In genomic region chr1:24459551-24460266, GRCh38 we compare ENCODE assay signal across 19 cellular contexts. TPM values are rescaled to one million over a fixed set of nuclear protein-coding genes. Genes with fewer than 3 reads are reported as not detected.
DNase-seq lines count a peak whose midpoint lies in the region; ATAC-seq and TF ChIP-seq lines count a peak whose summit lies in the region.
"Had no signal": no experiment of that assay in that cellular context is flagged by ENCODE, and none has a peak within 500 bp of the region (broad histone marks: within the 10 kb centered on the region; RNA-seq: fewer than 3 reads in every experiment).

No MANE protein-coding gene starts in this region.

- H3K9me3 ChIP-seq in CD4-positive, alpha-beta memory T cell (ENCODE audit: control insufficient read depth in 1 of 2, low read length in 2 of 2): no peaks in the 10 kb centered on the region
- H3K9me3 ChIP-seq in CD8-positive, alpha-beta T cell (ENCODE audit: low read length): no peaks in the 10 kb centered on the region
- H3K9me3 ChIP-seq: left lung, ovary, right lobe of liver had no signal

- peaks cover 28% of the 10 kb centered on the region for H3K4me1 Mint-ChIP-seq in activated naive CD4-positive, alpha-beta T cell treated with anti-CD3 and anti-CD28 coated beads, Interleukin-2, amount 50 U/mL, for 24 hours
- H3K4me1 Mint-ChIP-seq in activated naive CD4-positive, alpha-beta T cell treated with anti-CD3 and anti-CD28 coated beads for 36 hours (ENCODE audit: low read depth): peaks cover 29% of the 10 kb centered on the region
- H3K4me1 Mint-ChIP-seq in stimulated activated effector memory CD8-positive, alpha-beta T cell treated with anti-CD3 and anti-CD28 coated beads, Interleukin-12 subunit alpha, Interleukin-12 subunit beta, amount 100 ng/mL, for 72 hours: peaks cover 10% of the 10 kb centered on the region
- peaks cover 8 to 16% (median 10%) of the 10 kb centered on the region in 4 donors for H3K4me1 Mint-ChIP-seq in CD4-positive, alpha-beta memory T cell
- peaks cover 16% of the 10 kb centered on the region for H3K4me1 Mint-ChIP-seq in CD8-positive, alpha-beta T cell (ENCODE audit: low read depth)
- H3K4me1 Mint-ChIP-seq: natural killer cell had no signal

- TF ChIP-seq CTCF in CD8-positive, alpha-beta T cell (IDR thresholded peaks at IDR 0.05): no peak

- H3K27me3 Mint-ChIP-seq in activated naive CD4-positive, alpha-beta T cell treated with anti-CD3 and anti-CD28 coated beads, Interleukin-2, amount 50 U/mL, for 24 hours: no peaks in the 10 kb centered on the region
- H3K27me3 Mint-ChIP-seq in activated naive CD4-positive, alpha-beta T cell treated with anti-CD3 and anti-CD28 coated beads for 36 hours (ENCODE audit: low read depth): no peaks in the 10 kb centered on the region
- H3K27me3 Mint-ChIP-seq in CD4-positive, alpha-beta memory T cell: no peaks in the 10 kb centered on the region
- no peaks in the 10 kb centered on the region for H3K27me3 Mint-ChIP-seq in CD8-positive, alpha-beta T cell (ENCODE audit: low read depth)

- H3K9me3 Mint-ChIP-seq in activated naive CD4-positive, alpha-beta T cell treated with anti-CD3 and anti-CD28 coated beads, Interleukin-2, amount 50 U/mL, for 24 hours: no peaks in the 10 kb centered on the region
- H3K9me3 Mint-ChIP-seq in activated naive CD4-positive, alpha-beta T cell treated with anti-CD3 and anti-CD28 coated beads for 36 hours: peaks cover 12% of the 10 kb centered on the region
- H3K9me3 Mint-ChIP-seq in stimulated activated effector memory CD8-positive, alpha-beta T cell treated with anti-CD3 and anti-CD28 coated beads, Interleukin-12 subunit alpha, Interleukin-12 subunit beta, amount 100 ng/mL, for 72 hours: no peaks in the 10 kb centered on the region
- H3K9me3 Mint-ChIP-seq in CD4-positive, alpha-beta memory T cell: no peaks in the 10 kb centered on the region
- no peaks in the 10 kb centered on the region for H3K9me3 Mint-ChIP-seq in CD8-positive, alpha-beta T cell
- H3K9me3 Mint-ChIP-seq: natural killer cell had no signal

- TF ChIP-seq POLR2A in GM18505 (IDR thresholded peaks at IDR 0.05; ENCODE audit: borderline replicate concordance, extremely low read depth, insufficient read depth, insufficient read length): no peak

- intact Hi-C loops in activated naive CD4-positive, alpha-beta T cell treated with anti-CD3 and anti-CD28 coated beads for 36 hours (cut with micrococcal nuclease): no loop called here
- intact Hi-C loops in CD4-positive, alpha-beta memory T cell (cut with micrococcal nuclease): no loop called here
- intact Hi-C loops in CD8-positive, alpha-beta T cell (cut with DNase I, micrococcal nuclease): loop anchor here (5.0 kb wide), 2 partner anchors 43 to 867 kb away; partner anchors contain the start of gene RCAN3 (in 1 of the 2)

- H3K36me3 Mint-ChIP-seq in activated naive CD4-positive, alpha-beta T cell treated with anti-CD3 and anti-CD28 coated beads, Interleukin-2, amount 50 U/mL, for 24 hours: peaks cover 31% of the 10 kb centered on the region
- peaks cover 61% of the 10 kb centered on the region for H3K36me3 Mint-ChIP-seq in activated naive CD4-positive, alpha-beta T cell treated with anti-CD3 and anti-CD28 coated beads for 36 hours (ENCODE audit: low read depth)
- peaks cover 55% of the 10 kb centered on the region for H3K36me3 Mint-ChIP-seq in stimulated activated effector memory CD8-positive, alpha-beta T cell treated with anti-CD3 and anti-CD28 coated beads, Interleukin-12 subunit alpha, Interleukin-12 subunit beta, amount 100 ng/mL, for 72 hours
- peaks cover 64 to 77% of the 10 kb centered on the region in 2 donors for H3K36me3 Mint-ChIP-seq in CD4-positive, alpha-beta memory T cell
- H3K36me3 Mint-ChIP-seq in CD8-positive, alpha-beta T cell: peaks cover 85% of the 10 kb centered on the region

- in situ Hi-C loops in SK-MEL-5 (cut with HindIII; ENCODE audit: low pct_unique_long_range_greater_than_20kb, low sequenced_read_pairs): no loop called here

- DNase-seq in activated naive CD4-positive, alpha-beta T cell treated with anti-CD3 and anti-CD28 coated beads for 36 hours: no peak
- DNase-seq in SK-MEL-5 (ENCODE audit: low read depth, low spot score) (peak; percentile 51), foreskin melanocyte (peak; percentile 83)
- no peak for DNase-seq in stimulated activated effector memory CD8-positive, alpha-beta T cell treated with anti-CD3 and anti-CD28 coated beads, Interleukin-12 subunit alpha, Interleukin-12 subunit beta, amount 100 ng/mL, for 72 hours (ENCODE audit: low spot score in 2 of 2)
- DNase-seq in CD4-positive, alpha-beta memory T cell: no peak
- no peak for DNase-seq in CD8-positive, alpha-beta T cell
- DNase-seq: activated CD4-positive, CD25-positive, alpha-beta regulatory T cell treated with anti-CD3 and anti-CD28 coated beads, Interleukin-2, amount 50 U/mL, for 72 hours; amniotic stem cell; head of caudate nucleus; KG1; left lung; natural killer cell; ovary; right lobe of liver; stimulated activated CD8-positive, alpha-beta memory T cell treated with anti-CD3 and anti-CD28 coated beads, Interleukin-4, amount 100 ng/mL, for 48 hours had no signal

- peaks cover 4% of the 10 kb centered on the region for H3K4me1 ChIP-seq in CD4-positive, alpha-beta memory T cell (ENCODE audit: insufficient read depth, low read length)
- peaks cover 14% of the 10 kb centered on the region for H3K4me1 ChIP-seq in CD8-positive, alpha-beta T cell (ENCODE audit: insufficient read depth, low read length)
- H3K4me1 ChIP-seq: left lung, right lobe of liver had no signal

- ATAC-seq in stimulated activated effector memory CD8-positive, alpha-beta T cell treated with anti-CD3 and anti-CD28 coated beads, Interleukin-12 subunit alpha, Interleukin-12 subunit beta, amount 100 ng/mL, for 72 hours: no peak
- no peak for ATAC-seq in CD8-positive, alpha-beta T cell
- no peak for ATAC-seq in GM18505 (IDR thresholded peaks at IDR 0.05; ENCODE audit: unreplicated experiment)
- ATAC-seq: left lung, natural killer cell, right lobe of liver had no signal

- no peak overlapping the region for H3K27ac ChIP-seq in CD4-positive, alpha-beta memory T cell (ENCODE audit: low read depth, low read length)
- H3K27ac ChIP-seq in CD8-positive, alpha-beta T cell (ENCODE audit: low read depth, low read length): no peak overlapping the region
- H3K27ac ChIP-seq: BLaER1 treated with 17β-estradiol and CSF1 and Interleukin-3, amounts not matched to agents 10 nM and 100 nM; cardiac muscle cell; left lung; ovary; right lobe of liver had no signal

- no peak overlapping the region for H3K4me3 ChIP-seq in CD4-positive, alpha-beta memory T cell (ENCODE audit: low read length in 2 of 2)
- H3K4me3 ChIP-seq in CD8-positive, alpha-beta T cell (ENCODE audit: low read depth, low read length): no peak overlapping the region
- H3K4me3 ChIP-seq: BLaER1 treated with 17β-estradiol and CSF1 and Interleukin-3, amounts not matched to agents 10 nM and 100 nM; cardiac muscle cell; left lung; ovary; right lobe of liver had no signal

- peak overlapping the region; percentile 60 for H3K27ac Mint-ChIP-seq in activated naive CD4-positive, alpha-beta T cell treated with anti-CD3 and anti-CD28 coated beads, Interleukin-2, amount 50 U/mL, for 24 hours
- no peak overlapping the region for H3K27ac Mint-ChIP-seq in activated naive CD4-positive, alpha-beta T cell treated with anti-CD3 and anti-CD28 coated beads for 36 hours
- H3K27ac Mint-ChIP-seq in stimulated activated effector memory CD8-positive, alpha-beta T cell treated with anti-CD3 and anti-CD28 coated beads, Interleukin-12 subunit alpha, Interleukin-12 subunit beta, amount 100 ng/mL, for 72 hours: peak overlapping the region; percentile 6
- peak overlapping the region in 3 of 7 donors; percentile 12 to 74 (median 66) for H3K27ac Mint-ChIP-seq in CD4-positive, alpha-beta memory T cell
- H3K27ac Mint-ChIP-seq in CD8-positive, alpha-beta T cell: no peak overlapping the region
- H3K27ac Mint-ChIP-seq: natural killer cell had no signal

- H3K27me3 ChIP-seq in CD4-positive, alpha-beta memory T cell (ENCODE audit: insufficient read depth, low read length): no peaks in the 10 kb centered on the region
- no peaks in the 10 kb centered on the region for H3K27me3 ChIP-seq in CD8-positive, alpha-beta T cell (ENCODE audit: insufficient read depth, low read length)
- H3K27me3 ChIP-seq: BLaER1 treated with 17β-estradiol and CSF1 and Interleukin-3, amounts not matched to agents 10 nM and 100 nM; cardiac muscle cell; left lung; ovary; right lobe of liver had no signal

- peaks cover 50% of the 10 kb centered on the region for H3K36me3 ChIP-seq in CD4-positive, alpha-beta memory T cell (ENCODE audit: insufficient read depth, low read length)
- H3K36me3 ChIP-seq in CD8-positive, alpha-beta T cell (ENCODE audit: insufficient read depth, low read length): peaks cover 48% of the 10 kb centered on the region
- H3K36me3 ChIP-seq: ovary had no signal

- POLR2A ChIA-PET in CD4-positive, alpha-beta memory T cell (lab: Charles Lee; ENCODE audit: partially characterized antibody): interaction anchor here (1.3 to 1.6 kb wide), 3 partner anchors 43 to 45 kb away, joined by 3 to 4 read pairs (median 3); partner anchors contain the start of genes NIPAL3 and RCAN3
- POLR2A ChIA-PET in CD8-positive, alpha-beta T cell (lab: Charles Lee): no interaction called here

- CTCF ChIA-PET in activated naive CD4-positive, alpha-beta T cell treated with anti-CD3 and anti-CD28 coated beads for 36 hours (lab: Charles Lee): interaction anchor here (0.6 to 1.2 kb wide), 3 partner anchors 11 to 534 kb away, joined by 3 to 4 read pairs (median 3); partner anchors contain the start of gene NIPAL3
- CTCF ChIA-PET in CD4-positive, alpha-beta memory T cell (lab: Charles Lee; ENCODE audit: partially characterized antibody): interaction anchor here (0.9 to 2.3 kb wide), 8 partner anchors 17 to 128 kb away, joined by 3 to 7 read pairs (median 3); partner anchors contain the start of gene NIPAL3
- CTCF ChIA-PET in CD8-positive, alpha-beta T cell (lab: Charles Lee): interaction anchor here (1.0 to 2.4 kb wide), 5 partner anchors 16 to 127 kb away, joined by 3 to 7 read pairs (median 4); partner anchors contain the start of gene NIPAL3

- H3K4me3 Mint-ChIP-seq in activated naive CD4-positive, alpha-beta T cell treated with anti-CD3 and anti-CD28 coated beads, Interleukin-2, amount 50 U/mL, for 24 hours: no peak overlapping the region
- H3K4me3 Mint-ChIP-seq in activated naive CD4-positive, alpha-beta T cell treated with anti-CD3 and anti-CD28 coated beads for 36 hours: no peak overlapping the region
- H3K4me3 Mint-ChIP-seq in stimulated activated effector memory CD8-positive, alpha-beta T cell treated with anti-CD3 and anti-CD28 coated beads, Interleukin-12 subunit alpha, Interleukin-12 subunit beta, amount 100 ng/mL, for 72 hours: no peak overlapping the region
- no peak overlapping the region for H3K4me3 Mint-ChIP-seq in CD4-positive, alpha-beta memory T cell
- H3K4me3 Mint-ChIP-seq in CD8-positive, alpha-beta T cell: no peak overlapping the region
- H3K4me3 Mint-ChIP-seq: natural killer cell had no signal

RNA-seq across cellular contexts. Expression of gene RCAN3, which starts 42.9 kb away (rescaled TPM):
- 10 to 100 TPM; 70.8 to 71.9 TPM for total RNA-seq in activated naive CD4-positive, alpha-beta T cell treated with anti-CD3 and anti-CD28 coated beads for 36 hours
- total RNA-seq in SK-MEL-5 (2014; rRNA removed; shearing (Covaris generic)): 9.2 and 10.3 TPM in 2 replicates
- 14.1 and 16.8 TPM in 2 replicates for polyA plus RNA-seq in SK-MEL-5 (2015; cell fraction: cytosol; rRNA removed)
- 6.1 and 12.8 TPM in 2 replicates for polyA plus RNA-seq in SK-MEL-5 (2015; cell fraction: nucleus; rRNA removed)
- total RNA-seq in CD4-positive, alpha-beta memory T cell: 100 to 1,000 TPM; 171 to 178 TPM
- 100 to 1,000 TPM; 112 to 123 TPM for polyA plus RNA-seq in CD4-positive, alpha-beta memory T cell
- 100 to 1,000 TPM; 129 to 130 TPM for total RNA-seq in CD8-positive, alpha-beta T cell

RNA-seq across cellular contexts. Expression of gene NIPAL3, which starts 44.1 kb away (rescaled TPM):
- total RNA-seq in activated naive CD4-positive, alpha-beta T cell treated with anti-CD3 and anti-CD28 coated beads for 36 hours: 10 to 100 TPM; 58.1 to 59.2 TPM
- total RNA-seq in SK-MEL-5 (2014; rRNA removed; shearing (Covaris generic)): 20.4 and 23.9 TPM in 2 replicates
- 30.2 and 35.5 TPM in 2 replicates for polyA plus RNA-seq in SK-MEL-5 (2015; cell fraction: cytosol; rRNA removed)
- polyA plus RNA-seq in SK-MEL-5 (2015; cell fraction: nucleus; rRNA removed): 11.5 and 12.4 TPM in 2 replicates
- total RNA-seq in CD4-positive, alpha-beta memory T cell: 10 to 100 TPM; 52.8 to 53.2 TPM
- polyA plus RNA-seq in CD4-positive, alpha-beta memory T cell: 10 to 100 TPM; 74.5 to 88.6 TPM
- 10 to 100 TPM; 22.3 to 22.7 TPM for total RNA-seq in CD8-positive, alpha-beta T cell

RNA-seq across cellular contexts. Expression of gene STPG1, which starts 46.1 kb away (rescaled TPM):
- total RNA-seq in activated naive CD4-positive, alpha-beta T cell treated with anti-CD3 and anti-CD28 coated beads for 36 hours: 1 to 10 TPM; 7.4 to 8.9 TPM
- 5.5 and 8.3 TPM in 2 replicates for total RNA-seq in SK-MEL-5 (2014; rRNA removed; shearing (Covaris generic))
- 7.8 and 9.2 TPM in 2 replicates for polyA plus RNA-seq in SK-MEL-5 (2015; cell fraction: cytosol; rRNA removed)
- polyA plus RNA-seq in SK-MEL-5 (2015; cell fraction: nucleus; rRNA removed): 2.5 and 7.4 TPM in 2 replicates
- 1 to 10 TPM; 4.2 to 4.9 TPM for total RNA-seq in CD4-positive, alpha-beta memory T cell
- polyA plus RNA-seq in CD4-positive, alpha-beta memory T cell: 1 to 10 TPM; 3.1 to 3.5 TPM
- 1 to 10 TPM; 2.0 to 2.4 TPM for total RNA-seq in CD8-positive, alpha-beta T cell

Comparison
In these comparisons a context has a peak if more than half of its experiments do, and no peak if none do; other contexts are left out.
1. H3K27ac Mint-ChIP-seq: peak in activated naive CD4-positive, alpha-beta T cell treated with anti-CD3 and anti-CD28 coated beads, Interleukin-2, amount 50 U/mL, for 24 hours (single experiment) and stimulated activated effector memory CD8-positive, alpha-beta T cell treated with anti-CD3 and anti-CD28 coated beads, Interleukin-12 subunit alpha, Interleukin-12 subunit beta, amount 100 ng/mL, for 72 hours (single experiment); none in activated naive CD4-positive, alpha-beta T cell treated with anti-CD3 and anti-CD28 coated beads for 36 hours (single experiment) and CD8-positive, alpha-beta T cell (single experiment).
2. DNase-seq: peak in SK-MEL-5 (single experiment) and foreskin melanocyte (single experiment); none in activated naive CD4-positive, alpha-beta T cell treated with anti-CD3 and anti-CD28 coated beads for 36 hours (single experiment), stimulated activated effector memory CD8-positive, alpha-beta T cell treated with anti-CD3 and anti-CD28 coated beads, Interleukin-12 subunit alpha, Interleukin-12 subunit beta, amount 100 ng/mL, for 72 hours (0 of 2), CD4-positive, alpha-beta memory T cell (0 of 5) and CD8-positive, alpha-beta T cell (0 of 7).
3. intact Hi-C loops: an anchor here in CD8-positive, alpha-beta T cell (5.0 kb wide); none called in activated naive CD4-positive, alpha-beta T cell treated with anti-CD3 and anti-CD28 coated beads for 36 hours and CD4-positive, alpha-beta memory T cell.